Comparison of ENCODE assay signal across 20 cellular contexts in the genomic region with DNA sequence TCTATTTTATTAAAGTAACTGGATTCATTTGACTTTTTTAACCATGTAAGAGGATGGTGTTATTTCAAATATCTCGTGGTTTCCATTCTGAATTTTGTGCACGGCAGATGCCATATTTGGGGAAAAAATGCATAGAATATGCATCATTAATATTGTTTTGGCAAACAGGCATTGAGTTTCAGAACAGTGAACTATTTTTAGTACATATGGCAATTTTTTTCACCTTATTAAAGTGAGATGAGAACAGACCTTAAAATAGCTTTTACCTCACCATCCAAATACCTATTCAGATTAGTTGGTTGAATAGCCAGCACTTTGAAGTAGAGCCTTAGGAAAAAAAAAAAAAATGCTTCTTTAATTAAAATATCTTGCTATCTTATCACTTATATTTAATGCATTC.
DNase-seq lines count a peak whose midpoint lies in the region; FAIRE-seq and TF ChIP-seq lines count a peak whose summit lies in the region.
"Had no signal": no experiment of that assay in that cellular context is flagged by ENCODE, and none has a peak within 500 bp of the region (broad histone marks: within the 10 kb centered on the region; RNA-seq: fewer than 3 reads in every experiment).

No MANE protein-coding gene starts in this region.

- H3K9me3 ChIP-seq in right atrium auricular region: no peaks in the 10 kb centered on the region
- no peaks in the 10 kb centered on the region for H3K9me3 ChIP-seq in stomach

- H3K27ac Mint-ChIP-seq in activated naive CD4-positive, alpha-beta T cell treated with anti-CD3 and anti-CD28 coated beads for 36 hours: no peak overlapping the region
- H3K27ac Mint-ChIP-seq: mesothelial cell of epicardium; neural progenitor cell; stimulated activated naive CD8-positive, alpha-beta T cell treated with anti-CD3 and anti-CD28 coated beads, Interleukin-15, Interleukin-2, amounts not matched to agents 100 ng/mL and 50 ng/mL, for 24 hours had no signal

- WGBS in stomach, 5 donors: 66 to 94% (median 81%) methylated on average over 2 of the region's 2 CpGs

- TF ChIP-seq POLR2A in stomach (IDR thresholded peaks at IDR 0.05): no peak

- H3K4me1 Mint-ChIP-seq in activated naive CD4-positive, alpha-beta T cell treated with anti-CD3 and anti-CD28 coated beads for 36 hours (ENCODE audit: low read depth): no peaks in the 10 kb centered on the region
- H3K4me1 Mint-ChIP-seq: neural progenitor cell had no signal

- no peaks in the 10 kb centered on the region for H3K9me3 Mint-ChIP-seq in activated naive CD4-positive, alpha-beta T cell treated with anti-CD3 and anti-CD28 coated beads for 36 hours
- H3K9me3 Mint-ChIP-seq: neural progenitor cell; stimulated activated naive CD8-positive, alpha-beta T cell treated with anti-CD3 and anti-CD28 coated beads, Interleukin-15, Interleukin-2, amounts not matched to agents 100 ng/mL and 50 ng/mL, for 24 hours had no signal

- CTCF ChIA-PET in activated naive CD4-positive, alpha-beta T cell treated with anti-CD3 and anti-CD28 coated beads for 36 hours (lab: Charles Lee): no interaction called here

- no peak for TF ChIP-seq EP300 in stomach (IDR thresholded peaks at IDR 0.05)

- intact Hi-C loops in stomach (cut with DNase I; ENCODE audit: low total_unique reads) (no loop called here), dorsolateral prefrontal cortex (cut with DNase I) (no loop called here)
- intact Hi-C loops in activated naive CD4-positive, alpha-beta T cell treated with anti-CD3 and anti-CD28 coated beads for 36 hours (cut with micrococcal nuclease): no loop called here

- H3K4me1 ChIP-seq in right atrium auricular region (peaks cover 0 to 5% of the 10 kb centered on the region in 2 donors), stomach (peaks cover 0 to 4% (median 0%) of the 10 kb centered on the region in 4 donors)
- H3K4me1 ChIP-seq: neural progenitor cell had no signal

- FAIRE-seq in GM19239 (lab: Jason Lieb, UNC): peak; percentile 40

- TF ChIP-seq CTCF in choroid plexus epithelial cell (conservative IDR thresholded peaks at IDR 0.05; ENCODE audit: low read depth, low read length) (no peak), right atrium auricular region (IDR thresholded peaks at IDR 0.05) (no peak), stomach (IDR thresholded peaks at IDR 0.05) (no peak), dorsolateral prefrontal cortex (IDR thresholded peaks at IDR 0.05 in 54 of 56, conservative IDR thresholded peaks at IDR 0.05 in 2 of 56; ENCODE audit: low read depth in 1 of 56, partially characterized antibody in 56 of 56) (no peak)

- H3K4me3 Mint-ChIP-seq in activated naive CD4-positive, alpha-beta T cell treated with anti-CD3 and anti-CD28 coated beads for 36 hours: no peak overlapping the region
- H3K4me3 Mint-ChIP-seq: mesothelial cell of epicardium; neural progenitor cell; stimulated activated naive CD8-positive, alpha-beta T cell treated with anti-CD3 and anti-CD28 coated beads, Interleukin-15, Interleukin-2, amounts not matched to agents 100 ng/mL and 50 ng/mL, for 24 hours had no signal

- no peaks in the 10 kb centered on the region for H3K27me3 Mint-ChIP-seq in activated naive CD4-positive, alpha-beta T cell treated with anti-CD3 and anti-CD28 coated beads for 36 hours (ENCODE audit: low read depth)
- H3K27me3 Mint-ChIP-seq: stimulated activated naive CD8-positive, alpha-beta T cell treated with anti-CD3 and anti-CD28 coated beads, Interleukin-15, Interleukin-2, amounts not matched to agents 100 ng/mL and 50 ng/mL, for 24 hours had no signal

- H3K27ac ChIP-seq in right atrium auricular region (peak overlapping the region; percentile 74 to 77), stomach (peak overlapping the region in 4 of 5 donors; percentile 39 to 89 (median 68)), dorsolateral prefrontal cortex (peak overlapping the region in 3 of 59 donors; percentile 1 to 41 (median 30))
- H3K27ac ChIP-seq: brain microvascular endothelial cell, KMS-11, neural progenitor cell, VCaP had no signal

- DNase-seq in GM19239 (ENCODE audit: insufficient read length, low spot score) (no peak), choroid plexus epithelial cell (ENCODE audit: low read depth) (peak; percentile 53), right atrium auricular region (ENCODE audit: low spot score) (no peak), stomach (no peak), dorsolateral prefrontal cortex (no peak), A172 (ENCODE audit: low spot score) (no peak), NCI-H446 (lab: John Stamatoyannopoulos, UW) (no peak)
- no peak for DNase-seq in activated naive CD4-positive, alpha-beta T cell treated with anti-CD3 and anti-CD28 coated beads for 36 hours
- DNase-seq: activated CD4-positive, alpha-beta T cell treated with anti-CD3 and anti-CD28 coated beads, Interleukin-2, amount 50 U/mL, for 4 hours; activated naive CD4-positive, alpha-beta T cell treated with anti-CD3 and anti-CD28 coated beads, Interleukin-2, amount 50 U/mL, for 16 hours; brain microvascular endothelial cell; NCI-H1105; NCI-H510A treated with DMSO at 0.1 percent for 48 hours; stimulated activated CD4-positive, alpha-beta T cell treated with anti-CD3 and anti-CD28 coated beads, Interleukin-1b, Interleukin-23, amount 100 ng/mL, for 48 hours; T-helper 1 cell had no signal

- H3K36me3 ChIP-seq in right atrium auricular region (peaks cover 7% of the 10 kb centered on the region), stomach (peaks cover 0 to 13% (median 11%) of the 10 kb centered on the region in 4 donors)
- H3K36me3 ChIP-seq: brain microvascular endothelial cell, neural progenitor cell had no signal

- H3K36me3 Mint-ChIP-seq in activated naive CD4-positive, alpha-beta T cell treated with anti-CD3 and anti-CD28 coated beads for 36 hours (ENCODE audit: low read depth): peaks cover 6% of the 10 kb centered on the region

- H3K27me3 ChIP-seq in right atrium auricular region (no peaks in the 10 kb centered on the region), stomach (no peaks in the 10 kb centered on the region), dorsolateral prefrontal cortex (no peaks in the 10 kb centered on the region)
- H3K27me3 ChIP-seq: brain microvascular endothelial cell, neural progenitor cell had no signal

- H3K4me3 ChIP-seq in choroid plexus epithelial cell (ENCODE audit: low read depth, low read length) (no peak overlapping the region), right atrium auricular region (peak overlapping the region; percentile 43 to 51), stomach (peak overlapping the region in 3 of 4 donors; percentile 21 to 40 (median 39)), dorsolateral prefrontal cortex (peak overlapping the region in 1 of 59 donors; percentile 11)
- H3K4me3 ChIP-seq: neural progenitor cell had no signal
